In genomic region chr7:100007887-100008286, GRCh38 we compare ENCODE assay signal across 2 cellular contexts.
A peak's percentile ranks its signal among the peaks of the same experiment; 100 is the strongest.
TF ChIP-seq lines count a peak whose summit lies in the region.

No MANE protein-coding gene starts in this region.

TF ChIP-seq in GM23338, 12 proteins besides CTCF, POLR2A, EP300 and RAD21:
- TF ChIP-seq ZNF331 (CRISPR knock-in tag; IDR thresholded peaks at IDR 0.05; ENCODE audit: low read depth) (no peak), EZH2 (IDR thresholded peaks at IDR 0.05; ENCODE audit: low read depth, unreplicated experiment) (no peak), NANOG (IDR thresholded peaks at IDR 0.05; ENCODE audit: borderline replicate concordance) (no peak)

TF ChIP-seq in K562, 482 proteins besides CTCF, POLR2A, EP300 and RAD21:
- no peak for TF ChIP-seq ATF4 (CRISPR knock-in tag; IDR thresholded peaks at IDR 0.05)
- TF ChIP-seq ZBTB11 (CRISPR knock-in tag; IDR thresholded peaks at IDR 0.05) = no peak
- no peak for TF ChIP-seq ZSCAN32 (CRISPR knock-in tag; IDR thresholded peaks at IDR 0.05)
- no peak for TF ChIP-seq ZNF586 (CRISPR knock-in tag; conservative IDR thresholded peaks at IDR 0.05)
- no peak for TF ChIP-seq ZNF511 (CRISPR knock-in tag; IDR thresholded peaks at IDR 0.05)
- TF ChIP-seq PKNOX1 (IDR thresholded peaks at IDR 0.05) = peak; percentile 83
- TF ChIP-seq HNRNPUL1 (IDR thresholded peaks at IDR 0.05; ENCODE audit: low read length) = no peak
- TF ChIP-seq CREB5 (CRISPR knock-in tag; IDR thresholded peaks at IDR 0.05) = no peak
- 0 out of 2 replicates have a peak, but pooled peaks have one; percentile 20 for TF ChIP-seq FOXJ3 (CRISPR knock-in tag; IDR thresholded peaks at IDR 0.05)
- TF ChIP-seq MAFF (IDR thresholded peaks at IDR 0.05; ENCODE audit: low read length) = no peak
- TF ChIP-seq CBFB (CRISPR knock-in tag; IDR thresholded peaks at IDR 0.05) = 0 out of 2 replicates have a peak, but pooled peaks have one; percentile 28
- no peak for TF ChIP-seq ZNF740 (CRISPR knock-in tag; IDR thresholded peaks at IDR 0.05)
- TF ChIP-seq ZNF740 (tag; IDR thresholded peaks at IDR 0.05) = no peak
- TF ChIP-seq KDM5B (IDR thresholded peaks at IDR 0.05; ENCODE audit: insufficient replicate concordance, low read depth, low read length) = no peak
- no peak for TF ChIP-seq SIN3A (IDR thresholded peaks at IDR 0.05; ENCODE audit: borderline replicate concordance in 2 of 2, control insufficient read depth in 1 of 2, low read depth in 2 of 2, low read length in 2 of 2)
- TF ChIP-seq RFX1 (IDR thresholded peaks at IDR 0.05) = peak; percentile 95
- no peak for TF ChIP-seq CTCFL (IDR thresholded peaks at IDR 0.05; ENCODE audit: borderline replicate concordance, insufficient read depth, low read depth, low read length, poor library complexity, severe bottlenecking)
- no peak for TF ChIP-seq ZNF444 (CRISPR knock-in tag; IDR thresholded peaks at IDR 0.05)
- no peak for TF ChIP-seq SPI1 (IDR thresholded peaks at IDR 0.05; ENCODE audit: borderline replicate concordance, low read depth, low read length)
- no peak for TF ChIP-seq FUS (optimal IDR thresholded peaks at IDR 0.05; ENCODE audit: low read depth, low read length)
- no peak for TF ChIP-seq ZNF778 (CRISPR knock-in tag; IDR thresholded peaks at IDR 0.05)
- no peak for TF ChIP-seq SETDB1 (IDR thresholded peaks at IDR 0.05; ENCODE audit: low read length)
